In genomic region chr19:1410789-1411188, GRCh38 we compare ENCODE assay signal across 1 cellular context.
TF ChIP-seq lines count a peak whose summit lies in the region.

No MANE protein-coding gene starts in this region.

TF ChIP-seq in GM12878, 131 proteins besides CTCF, POLR2A, EP300 and RAD21:
- TF ChIP-seq SIN3A (IDR thresholded peaks at IDR 0.05; ENCODE audit: low read depth, low read length): no peak
- no peak for TF ChIP-seq BCL11A (IDR thresholded peaks at IDR 0.05; ENCODE audit: low read depth, low read length)
- TF ChIP-seq YY1 (IDR thresholded peaks at IDR 0.05; ENCODE audit: low read depth, low read length): no peak
- no peak for TF ChIP-seq IKZF1 (conservative IDR thresholded peaks at IDR 0.05)
- TF ChIP-seq SREBF1 (IDR thresholded peaks at IDR 0.05; ENCODE audit: low read length): no peak
- no peak for TF ChIP-seq SMAD1 (IDR thresholded peaks at IDR 0.05; ENCODE audit: low read depth, partially characterized antibody)
- TF ChIP-seq USF1 (IDR thresholded peaks at IDR 0.05; ENCODE audit: borderline replicate concordance, extremely low read length, insufficient read depth, low read depth, low read length): no peak
- no peak for TF ChIP-seq MEF2B (IDR thresholded peaks at IDR 0.05; ENCODE audit: partially characterized antibody, poor library complexity, severe bottlenecking)
- TF ChIP-seq CEBPZ (IDR thresholded peaks at IDR 0.05; ENCODE audit: low read depth, low read length): no peak
- TF ChIP-seq YBX1 (IDR thresholded peaks at IDR 0.05): no peak
- TF ChIP-seq, protein P1, sequence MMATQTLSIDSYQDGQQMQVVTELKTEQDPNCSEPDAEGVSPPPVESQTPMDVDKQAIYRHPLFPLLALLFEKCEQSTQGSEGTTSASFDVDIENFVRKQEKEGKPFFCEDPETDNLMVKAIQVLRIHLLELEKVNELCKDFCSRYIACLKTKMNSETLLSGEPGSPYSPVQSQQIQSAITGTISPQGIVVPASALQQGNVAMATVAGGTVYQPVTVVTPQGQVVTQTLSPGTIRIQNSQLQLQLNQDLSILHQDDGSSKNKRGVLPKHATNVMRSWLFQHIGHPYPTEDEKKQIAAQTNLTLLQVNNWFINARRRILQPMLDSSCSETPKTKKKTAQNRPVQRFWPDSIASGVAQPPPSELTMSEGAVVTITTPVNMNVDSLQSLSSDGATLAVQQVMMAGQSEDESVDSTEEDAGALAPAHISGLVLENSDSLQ (IDR thresholded peaks at IDR 0.05): no peak
- TF ChIP-seq ZNF207 (IDR thresholded peaks at IDR 0.05; ENCODE audit: borderline replicate concordance): no peak
- TF ChIP-seq MTA2 (IDR thresholded peaks at IDR 0.05; ENCODE audit: low read depth): no peak
- TF ChIP-seq, protein P2, sequence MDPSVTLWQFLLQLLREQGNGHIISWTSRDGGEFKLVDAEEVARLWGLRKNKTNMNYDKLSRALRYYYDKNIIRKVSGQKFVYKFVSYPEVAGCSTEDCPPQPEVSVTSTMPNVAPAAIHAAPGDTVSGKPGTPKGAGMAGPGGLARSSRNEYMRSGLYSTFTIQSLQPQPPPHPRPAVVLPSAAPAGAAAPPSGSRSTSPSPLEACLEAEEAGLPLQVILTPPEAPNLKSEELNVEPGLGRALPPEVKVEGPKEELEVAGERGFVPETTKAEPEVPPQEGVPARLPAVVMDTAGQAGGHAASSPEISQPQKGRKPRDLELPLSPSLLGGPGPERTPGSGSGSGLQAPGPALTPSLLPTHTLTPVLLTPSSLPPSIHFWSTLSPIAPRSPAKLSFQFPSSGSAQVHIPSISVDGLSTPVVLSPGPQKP (IDR thresholded peaks at IDR 0.05; ENCODE audit: low read depth, low read length): no peak
- no peak for TF ChIP-seq ZNF384 (IDR thresholded peaks at IDR 0.05; ENCODE audit: borderline replicate concordance, low read depth, low read length)
- TF ChIP-seq ZNF274 (IDR thresholded peaks at IDR 0.05; ENCODE audit: insufficient read depth, insufficient read length): no peak
- no peak for TF ChIP-seq RBBP5 (conservative IDR thresholded peaks at IDR 0.05)
- TF ChIP-seq BCL3 (IDR thresholded peaks at IDR 0.05; ENCODE audit: borderline replicate concordance, insufficient read depth, low read depth, low read length, poor library complexity, severe bottlenecking): no peak
- no peak for TF ChIP-seq ZNF217 (IDR thresholded peaks at IDR 0.05)
- TF ChIP-seq SIX5 (IDR thresholded peaks at IDR 0.05; ENCODE audit: low read depth, low read length, severe bottlenecking): no peak
TF ChIP-seq in GM12878: peak in this region for 0.
